1 cellular context compared by ENCODE assay signal in the genomic region with DNA sequence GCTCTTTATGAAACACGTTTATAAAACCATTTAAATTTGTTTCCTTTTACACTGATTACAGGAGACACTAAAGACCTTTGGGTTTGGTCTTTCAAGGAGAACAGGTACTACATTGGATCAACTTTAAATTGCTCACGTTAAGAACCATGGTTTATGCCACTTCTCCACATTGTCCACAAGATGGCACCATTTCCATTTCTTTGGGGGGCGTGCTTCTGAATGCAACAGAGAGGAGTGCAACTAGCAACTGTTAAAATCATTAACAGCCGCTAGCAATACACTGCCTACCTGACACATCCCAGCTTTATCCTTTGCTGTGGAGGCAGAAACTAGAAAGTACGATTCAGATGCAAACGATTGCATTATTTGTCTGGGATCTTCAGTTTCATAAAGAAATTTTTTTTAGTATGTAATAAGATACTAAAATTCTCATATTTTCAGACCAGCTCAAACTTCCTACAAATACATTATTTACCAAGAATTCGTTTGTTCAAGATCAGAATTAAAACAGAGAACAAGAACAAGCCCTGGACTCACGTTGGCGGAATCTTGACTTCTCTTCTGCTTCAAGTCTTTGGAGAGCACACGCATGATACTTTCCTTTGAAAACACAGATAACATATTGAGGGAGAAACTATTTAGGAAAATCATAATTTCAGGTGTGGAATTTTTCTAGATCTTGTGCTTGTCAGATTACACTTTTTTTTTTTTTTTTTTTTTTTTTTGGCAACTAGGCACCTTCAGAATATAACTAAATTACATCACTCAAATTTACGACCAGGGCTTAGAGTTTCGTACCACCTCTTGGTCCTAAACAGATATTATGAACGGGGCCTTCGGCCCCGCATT.
A peak's percentile ranks its signal among the peaks of the same experiment; 100 is the strongest.
TF ChIP-seq lines count a peak whose summit lies in the region.

No MANE protein-coding gene starts in this region.

TF ChIP-seq in neural cell, 6 proteins besides CTCF, POLR2A, EP300 and RAD21:
- TF ChIP-seq SMC3 (conservative IDR thresholded peaks at IDR 0.05; ENCODE audit: poor library complexity): peak; percentile 86
- TF ChIP-seq EZH2 (IDR thresholded peaks at IDR 0.05; ENCODE audit: borderline replicate concordance, insufficient read depth, low read length, poor library complexity, severe bottlenecking): no peak
